11 cellular contexts compared by ENCODE assay signal in the genomic region with DNA sequence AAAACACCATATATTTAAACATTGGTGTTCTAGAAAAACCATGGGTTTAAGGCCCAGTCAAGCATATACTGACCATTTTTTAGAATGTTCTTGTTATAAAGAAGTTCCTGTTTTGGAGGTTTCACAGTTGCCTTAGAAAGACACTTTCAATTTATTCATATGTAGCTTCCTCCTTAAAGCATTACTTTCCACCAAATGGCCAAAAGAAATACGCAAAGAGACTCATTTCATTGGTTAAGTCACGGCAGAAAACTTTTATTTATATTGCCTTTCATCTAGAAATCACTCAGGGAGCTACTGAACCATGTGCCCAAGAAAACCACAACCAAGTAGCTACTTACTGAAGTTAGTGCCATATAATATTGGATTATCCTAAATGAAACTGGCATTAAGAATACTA. TPM values are rescaled to one million over a fixed set of nuclear protein-coding genes. Genes with fewer than 3 reads are reported as not detected.
DNase-seq lines count a peak whose midpoint lies in the region; ATAC-seq lines count a peak whose summit lies in the region.
"Had no signal": no experiment of that assay in that cellular context is flagged by ENCODE, and none has a peak within 500 bp of the region (broad histone marks: within the 10 kb centered on the region; RNA-seq: fewer than 3 reads in every experiment).

No MANE protein-coding gene starts in this region.

- H3K4me3 Mint-ChIP-seq in activated CD8-positive, alpha-beta memory T cell treated with anti-CD3 and anti-CD28 coated beads, Interleukin-2, amount 10 ng/mL, durations not matched to agents 7 days and 5 days: no peak overlapping the region
- H3K4me3 Mint-ChIP-seq in stimulated activated naive CD8-positive, alpha-beta T cell treated with anti-CD3 and anti-CD28 coated beads, Interleukin-15, amount 100 ng/mL, for 72 hours: no peak overlapping the region

- peaks cover 18% of the 10 kb centered on the region for H3K27me3 Mint-ChIP-seq in activated CD8-positive, alpha-beta memory T cell treated with anti-CD3 and anti-CD28 coated beads, Interleukin-2, amount 10 ng/mL, durations not matched to agents 7 days and 5 days
- peaks cover 6% of the 10 kb centered on the region for H3K27me3 Mint-ChIP-seq in stimulated activated naive CD8-positive, alpha-beta T cell treated with anti-CD3 and anti-CD28 coated beads, Interleukin-15, amount 100 ng/mL, for 72 hours

- intact Hi-C loops in sciatic nerve (cut with DNase I): no loop called here

- H3K9me3 Mint-ChIP-seq in activated CD8-positive, alpha-beta memory T cell treated with anti-CD3 and anti-CD28 coated beads, Interleukin-2, amount 10 ng/mL, durations not matched to agents 7 days and 5 days (ENCODE audit: low read depth): no peaks in the 10 kb centered on the region
- no peaks in the 10 kb centered on the region for H3K9me3 Mint-ChIP-seq in stimulated activated naive CD8-positive, alpha-beta T cell treated with anti-CD3 and anti-CD28 coated beads, Interleukin-15, amount 100 ng/mL, for 72 hours

- H3K27ac Mint-ChIP-seq in activated CD8-positive, alpha-beta memory T cell treated with anti-CD3 and anti-CD28 coated beads, Interleukin-2, amount 10 ng/mL, durations not matched to agents 7 days and 5 days: peak overlapping the region; percentile 25
- peak overlapping the region in 1 of 2 donors; percentile 31 for H3K27ac Mint-ChIP-seq in stimulated activated naive CD8-positive, alpha-beta T cell treated with anti-CD3 and anti-CD28 coated beads, Interleukin-15, amount 100 ng/mL, for 72 hours

- CTCF ChIA-PET in activated CD8-positive, alpha-beta memory T cell treated with anti-CD3 and anti-CD28 coated beads, Interleukin-2, amount 10 ng/mL, durations not matched to agents 7 days and 5 days (lab: Charles Lee): no interaction called here

- DNase-seq in activated CD8-positive, alpha-beta memory T cell treated with anti-CD3 and anti-CD28 coated beads, Interleukin-2, amount 10 ng/mL, durations not matched to agents 7 days and 5 days: no peak
- no peak for DNase-seq in activated CD8-positive, alpha-beta memory T cell treated with anti-CD3 and anti-CD28 coated beads, Interleukin-2, amount 50 U/mL, for 4 hours
- DNase-seq in stimulated activated naive CD8-positive, alpha-beta T cell treated with anti-CD3 and anti-CD28 coated beads, Interleukin-15, amount 100 ng/mL, for 72 hours: no peak
- no peak for DNase-seq in medulla oblongata (ENCODE audit: extremely low spot score)
- DNase-seq in sciatic nerve (ENCODE audit: low spot score): no peak
- DNase-seq in EL: no peak
- DNase-seq: midbrain had no signal

- no peak for ATAC-seq in activated CD8-positive, alpha-beta memory T cell treated with anti-CD3 and anti-CD28 coated beads, Interleukin-2, amount 10 ng/mL, durations not matched to agents 7 days and 5 days
- ATAC-seq in HG02678 (IDR thresholded peaks at IDR 0.05; ENCODE audit: unreplicated experiment) (peak; percentile 95), HG03575 (IDR thresholded peaks at IDR 0.05; ENCODE audit: extremely low read depth, insufficient number of reproducible peaks, low FRiP score, unreplicated experiment) (peak; percentile 93), sciatic nerve (no peak)
- ATAC-seq in stimulated activated naive CD8-positive, alpha-beta T cell treated with anti-CD3 and anti-CD28 coated beads, Interleukin-15, amount 100 ng/mL, for 72 hours: peak; percentile 78

- no peaks in the 10 kb centered on the region for H3K36me3 Mint-ChIP-seq in activated CD8-positive, alpha-beta memory T cell treated with anti-CD3 and anti-CD28 coated beads, Interleukin-2, amount 10 ng/mL, durations not matched to agents 7 days and 5 days

- H3K4me1 Mint-ChIP-seq in activated CD8-positive, alpha-beta memory T cell treated with anti-CD3 and anti-CD28 coated beads, Interleukin-2, amount 10 ng/mL, durations not matched to agents 7 days and 5 days: peaks cover 12% of the 10 kb centered on the region
- H3K4me1 Mint-ChIP-seq in stimulated activated naive CD8-positive, alpha-beta T cell treated with anti-CD3 and anti-CD28 coated beads, Interleukin-15, amount 100 ng/mL, for 72 hours: peaks cover 7% of the 10 kb centered on the region

RNA-seq across cellular contexts. Expression of a gene that starts 40.0 kb away (rescaled TPM):
- total RNA-seq in activated CD8-positive, alpha-beta memory T cell treated with anti-CD3 and anti-CD28 coated beads, Interleukin-2, amount 10 ng/mL, durations not matched to agents 7 days and 5 days: not detected
- total RNA-seq in sciatic nerve: 0.13 TPM
- total RNA-seq: epithelial cell of proximal tubule, vagina had no signal

Comparison
In these comparisons a context has a peak if more than half of its experiments do, and no peak if none do; other contexts are left out.
1. ATAC-seq: peak in HG02678 (single experiment), HG03575 (single experiment) and stimulated activated naive CD8-positive, alpha-beta T cell treated with anti-CD3 and anti-CD28 coated beads, Interleukin-15, amount 100 ng/mL, for 72 hours (single experiment); none in activated CD8-positive, alpha-beta memory T cell treated with anti-CD3 and anti-CD28 coated beads, Interleukin-2, amount 10 ng/mL, durations not matched to agents 7 days and 5 days (single experiment) and sciatic nerve (single experiment).